Comparison of ENCODE assay signal across 9 cellular contexts in genomic region chr2:174985624-174986023, GRCh38. TPM values are rescaled to one million over a fixed set of nuclear protein-coding genes. Genes with fewer than 3 reads are reported as not detected.
A peak's percentile ranks its signal among the peaks of the same experiment; 100 is the strongest.
DNase-seq lines count a peak whose midpoint lies in the region; ATAC-seq and TF ChIP-seq lines count a peak whose summit lies in the region.
"Had no signal": no experiment of that assay in that cellular context is flagged by ENCODE, and none has a peak within 500 bp of the region (broad histone marks: within the 10 kb centered on the region; RNA-seq: fewer than 3 reads in every experiment).

No MANE protein-coding gene starts in this region.

- no peak for DNase-seq in heart right ventricle
- no peak for DNase-seq in Right ventricle myocardium inferior (ENCODE audit: missing footprints)
- peak; percentile 38 for DNase-seq in iris pigment epithelial cell (ENCODE audit: low read depth)
- DNase-seq in upper lobe of right lung = no peak
- no peak for DNase-seq in vagina (ENCODE audit: extremely low spot score in 2 of 2)
- DNase-seq in neuronal stem cell (ENCODE audit: low spot score) = no peak
- DNase-seq: effector CD8-positive, alpha-beta T cell had no signal

- H2BK15ac ChIP-seq in neuronal stem cell (ENCODE audit: low read length) = no peak overlapping the region

- H3K4me3 ChIP-seq in heart right ventricle (peak overlapping the region in 1 of 10 donors; percentile 6), WI38 (ENCODE audit: low read depth, low read length) (no peak overlapping the region), upper lobe of right lung (no peak overlapping the region), vagina (no peak overlapping the region), neuronal stem cell (ENCODE audit: low read length in 2 of 2) (no peak overlapping the region)

- no peak for TF ChIP-seq POLR2A in vagina (IDR thresholded peaks at IDR 0.05)

- H3K4me1 ChIP-seq in heart right ventricle (peaks cover 0 to 4% (median 3%) of the 10 kb centered on the region in 9 donors), upper lobe of right lung (no peaks in the 10 kb centered on the region), vagina (no peaks in the 10 kb centered on the region), neuronal stem cell (ENCODE audit: control insufficient read depth in 2 of 2, insufficient read depth in 1 of 2, low read depth in 1 of 2, low read length in 2 of 2) (peaks cover 0 to 18% of the 10 kb centered on the region in 2 donors)

- H3K14ac ChIP-seq in neuronal stem cell (ENCODE audit: low read length) = no peak overlapping the region

- H3K9ac ChIP-seq in neuronal stem cell (ENCODE audit: low read depth, low read length, poor library complexity) = no peak overlapping the region

- TF ChIP-seq CTCF in heart right ventricle (IDR thresholded peaks at IDR 0.05) (peak in 8 of 9 donors; percentile 33 to 73 (median 62)), WI38 (IDR thresholded peaks at IDR 0.05; ENCODE audit: low read depth, low read length) (peak; percentile 17; the same call in 1 of the 2 replicates), upper lobe of right lung (IDR thresholded peaks at IDR 0.05) (peak; percentile 55), vagina (IDR thresholded peaks at IDR 0.05) (peak in 1 of 3 experiments; percentile 41)

- H2BK120ac ChIP-seq in neuronal stem cell (ENCODE audit: low read depth, low read length) = no peak overlapping the region

- H2AK5ac ChIP-seq in neuronal stem cell (ENCODE audit: low read depth, low read length) = no peak overlapping the region

- H3K27me3 ChIP-seq in heart right ventricle (no peaks in the 10 kb centered on the region), upper lobe of right lung (no peaks in the 10 kb centered on the region), vagina (no peaks in the 10 kb centered on the region), neuronal stem cell (ENCODE audit: control insufficient read depth in 3 of 3, insufficient read depth in 3 of 3, low read depth in 1 of 3, low read length in 3 of 3) (no peaks in the 10 kb centered on the region)

- 74 to 79% methylated on average over 2 of the region's 2 CpGs for WGBS in heart right ventricle, 2 donors
- no CpG with 5 or more reads among the region's 2 CpGs for WGBS in neuronal stem cell (ENCODE audit: extremely low coverage in 2 of 2, insufficient read length in 2 of 2, insufficient replicate concordance in 1 of 2), 2 donors

- H3K23ac ChIP-seq in neuronal stem cell (ENCODE audit: low read depth, low read length, poor library complexity) = no peak overlapping the region

- no peak overlapping the region for H2BK5ac ChIP-seq in neuronal stem cell (ENCODE audit: low read length)

- H3K4me2 ChIP-seq in neuronal stem cell (ENCODE audit: insufficient read depth, low read length, poor library complexity, severe bottlenecking) = no peak overlapping the region

- no peaks in the 10 kb centered on the region for H3K36me3 ChIP-seq in heart right ventricle
- H3K36me3 ChIP-seq in upper lobe of right lung = no peaks in the 10 kb centered on the region
- no peaks in the 10 kb centered on the region for H3K36me3 ChIP-seq in vagina
- peaks cover 0 to 18% of the 10 kb centered on the region in 2 donors for H3K36me3 ChIP-seq in neuronal stem cell (replicated peaks in 1 of 2; ENCODE audit: control insufficient read depth in 2 of 2, insufficient read depth in 2 of 2, low read length in 2 of 2)

- intact Hi-C loops in heart right ventricle (cut with DNase I) (loop anchor here (1.0 to 5.0 kb wide), 5 partner anchors 213 to 288 kb away; no protein-coding TSS in a partner anchor), Right ventricle myocardium inferior (cut with DNase I) (no loop called here), upper lobe of right lung (cut with DNase I) (loop anchor here (10.0 kb wide), 1 partner anchor 211 kb away; no protein-coding TSS in a partner anchor), vagina (cut with DNase I) (loop anchor here (5.0 kb wide), 1 partner anchor 213 kb away; no protein-coding TSS in a partner anchor)

- ATAC-seq in heart right ventricle (no peak), Right ventricle myocardium inferior (no peak), upper lobe of right lung (no peak), GM21528 (IDR thresholded peaks at IDR 0.05; ENCODE audit: low FRiP score, unreplicated experiment) (no peak)

- no peak overlapping the region for H3K18ac ChIP-seq in neuronal stem cell (ENCODE audit: low read length)

- H3K4ac ChIP-seq in neuronal stem cell (ENCODE audit: low read length) = no peak overlapping the region

- H4K91ac ChIP-seq in neuronal stem cell (ENCODE audit: low read depth, low read length, poor library complexity) = no peak overlapping the region

- no peak overlapping the region for H2AFZ ChIP-seq in neuronal stem cell (ENCODE audit: low read length)

- no peak overlapping the region for H2BK12ac ChIP-seq in neuronal stem cell (ENCODE audit: low read length)

- no peak overlapping the region for H4K8ac ChIP-seq in neuronal stem cell (ENCODE audit: low read depth, low read length)

- H3K9me3 ChIP-seq in heart right ventricle (no peaks in the 10 kb centered on the region), upper lobe of right lung (no peaks in the 10 kb centered on the region), vagina (no peaks in the 10 kb centered on the region), neuronal stem cell (replicated peaks in 1 of 2; ENCODE audit: control insufficient read depth in 2 of 2, insufficient read depth in 1 of 2, low read depth in 1 of 2, low read length in 2 of 2) (peaks cover 0 to 6% of the 10 kb centered on the region in 2 donors)

- H3K27ac ChIP-seq in heart right ventricle (no peak overlapping the region), upper lobe of right lung (no peak overlapping the region), vagina (no peak overlapping the region), neuronal stem cell (replicated peaks; ENCODE audit: low read length) (no peak overlapping the region)

- peaks cover 2% of the 10 kb centered on the region for H3K79me1 ChIP-seq in neuronal stem cell (ENCODE audit: low read depth, low read length)

RNA-seq across cellular contexts. Expression of gene CHN1, which starts 19.6 kb away (rescaled TPM):
- total RNA-seq in heart right ventricle = 10 to 100 TPM in 8 of 10 donors, 1 to 10 TPM in 2; 6.1 to 26.5 (median 17.7) TPM
- polyA plus RNA-seq in heart right ventricle = 1 to 10 TPM; 7.1 to 7.9 TPM
- total RNA-seq in Right ventricle myocardium inferior = 11.7 TPM
- 30.6 TPM for total RNA-seq in upper lobe of right lung
- 9.6 TPM for total RNA-seq in vagina
- polyA plus RNA-seq in neuronal stem cell (2013, experiment 1 of 2) = 39.8 TPM
- 38.8 TPM for polyA plus RNA-seq in neuronal stem cell (2013, experiment 2 of 2)
